ENCODE assay signal across 1 cellular context in genomic region chr7:30596721-30597120, GRCh38.
TF ChIP-seq lines count a peak whose summit lies in the region.

No MANE protein-coding gene starts in this region.

TF ChIP-seq in GM12878, 131 proteins besides CTCF, POLR2A, EP300 and RAD21 (continued from another document):
- TF ChIP-seq ATF2 (IDR thresholded peaks at IDR 0.05; ENCODE audit: low read length) (no peak), CBX3 (IDR thresholded peaks at IDR 0.05; ENCODE audit: borderline replicate concordance, low read depth) (no peak), GABPA (IDR thresholded peaks at IDR 0.05; ENCODE audit: low read depth) (no peak), HDAC6 (IDR thresholded peaks at IDR 0.05; ENCODE audit: unreplicated experiment) (no peak), RAD51 (IDR thresholded peaks at IDR 0.05) (no peak), CREB1 (IDR thresholded peaks at IDR 0.05; ENCODE audit: low read depth) (no peak), NFXL1 (IDR thresholded peaks at IDR 0.05; ENCODE audit: borderline replicate concordance) (no peak), RFX5 (IDR thresholded peaks at IDR 0.05; ENCODE audit: low read depth, low read length) (no peak)
